In the genomic region with DNA sequence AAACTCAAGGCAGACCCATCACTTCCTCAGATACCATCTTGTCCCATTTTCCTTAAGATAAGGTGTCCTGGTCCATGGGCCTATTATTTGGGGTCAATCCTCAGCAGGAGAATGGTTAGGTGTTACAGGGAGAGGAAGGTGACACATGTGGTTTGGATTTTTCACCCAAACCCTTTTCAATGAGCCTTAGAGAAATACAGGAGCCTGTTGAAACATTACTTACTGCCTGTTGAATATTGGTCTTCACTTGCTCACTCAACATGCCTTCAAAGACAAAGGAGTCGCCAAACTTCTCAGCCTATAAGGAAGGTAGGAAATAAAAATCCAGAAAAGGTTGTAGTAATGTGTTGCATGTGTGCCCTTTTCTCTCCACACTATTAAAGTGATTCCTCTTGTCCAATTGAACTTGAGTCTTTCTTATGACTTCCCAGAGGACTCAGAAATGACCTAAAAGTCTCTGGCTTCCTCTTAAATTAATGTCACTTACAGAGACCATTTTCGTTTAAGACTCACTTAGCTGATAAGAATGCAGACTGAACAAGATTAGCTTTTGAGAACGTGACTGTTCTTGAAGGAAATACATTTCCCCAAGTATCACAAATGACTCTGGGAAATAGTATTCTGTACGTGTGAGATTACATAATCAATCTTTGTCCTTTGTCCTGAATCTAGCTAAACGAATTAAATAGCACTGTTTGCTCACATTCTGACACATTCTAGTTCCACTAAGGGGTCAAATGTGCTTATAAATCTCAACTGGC, we compare ENCODE assay signal across 18 cellular contexts. TPM values are rescaled to one million over a fixed set of nuclear protein-coding genes. Genes with fewer than 3 reads are reported as not detected.
DNase-seq lines count a peak whose midpoint lies in the region; ATAC-seq, FAIRE-seq and TF ChIP-seq lines count a peak whose summit lies in the region.
"Had no signal": no experiment of that assay in that cellular context is flagged by ENCODE, and none has a peak within 500 bp of the region (broad histone marks: within the 10 kb centered on the region; RNA-seq: fewer than 3 reads in every experiment).

No MANE protein-coding gene starts in this region.

- TF ChIP-seq POLR2A in erythroblast (IDR thresholded peaks at IDR 0.05; ENCODE audit: low read length) (no peak), stomach (IDR thresholded peaks at IDR 0.05) (no peak)

- DNase-seq in D721Med (ENCODE audit: insufficient read length, low spot score) (no peak), T-helper 17 cell (no peak), erythroblast (lab: John Stamatoyannopoulos, UW) (peak; percentile 10 to 42), stomach (no peak), SKM-1 (lab: John Stamatoyannopoulos, UW; ENCODE audit: unreplicated experiment) (no peak), GOT3 (lab: John Stamatoyannopoulos, UW) (no peak)
- DNase-seq: C1 segment of cervical spinal cord; Calu3; CD4-positive, alpha-beta T cell; DMS153; DMS79 treated with DMSO at 0.1 percent for 48 hours; EL; HCEC 1CT had no signal

- ATAC-seq in T-helper 17 cell (no peak), GM19452 (IDR thresholded peaks at IDR 0.05; ENCODE audit: unreplicated experiment) (no peak)

- peaks cover 19% of the 10 kb centered on the region for H3K36me3 Mint-ChIP-seq in T-helper 17 cell (ENCODE audit: low read depth)

- H3K27ac Mint-ChIP-seq in T-helper 17 cell, result peak overlapping the region; percentile 43
- H3K27ac Mint-ChIP-seq: B cell; CD4-positive, alpha-beta T cell had no signal

- WGBS in stomach, 5 donors, result 27 to 57% (median 42%) methylated on average over 5 of the region's 5 CpGs

- H3K27me3 Mint-ChIP-seq in T-helper 17 cell, result no peaks in the 10 kb centered on the region
- H3K27me3 Mint-ChIP-seq: B cell; CD4-positive, alpha-beta T cell had no signal

- H3K9me3 ChIP-seq in T-helper 17 cell (ENCODE audit: control insufficient read depth, low read length, poor library complexity, severe bottlenecking) (no peaks in the 10 kb centered on the region), stomach (no peaks in the 10 kb centered on the region)

- TF ChIP-seq CTCF in D721Med (IDR thresholded peaks at IDR 0.05; ENCODE audit: insufficient read depth, missing control alignments), result no peak
- TF ChIP-seq CTCF in stomach (IDR thresholded peaks at IDR 0.05), result no peak

- intact Hi-C loops in stomach (cut with DNase I; ENCODE audit: low total_unique reads), result no loop called here

- TF ChIP-seq EP300 in stomach (IDR thresholded peaks at IDR 0.05), result no peak

- peak overlapping the region; percentile 16 to 79 (median 64) for H3K27ac ChIP-seq in stomach
- H3K27ac ChIP-seq: HL-60 had no signal

- H3K4me1 Mint-ChIP-seq in T-helper 17 cell, result peaks cover 9% of the 10 kb centered on the region
- H3K4me1 Mint-ChIP-seq: B cell had no signal

- no peaks in the 10 kb centered on the region for H3K27me3 ChIP-seq in stomach

- peaks cover 0 to 60% (median 51%) of the 10 kb centered on the region in 4 donors for H3K36me3 ChIP-seq in stomach

- no peak overlapping the region for H3K4me3 ChIP-seq in stomach

- peaks cover 0 to 18% (median 7%) of the 10 kb centered on the region in 4 donors for H3K4me1 ChIP-seq in stomach

- H3K4me3 Mint-ChIP-seq in T-helper 17 cell, result no peak overlapping the region
- H3K4me3 Mint-ChIP-seq: B cell; CD4-positive, alpha-beta T cell had no signal

- peak; percentile 53 for FAIRE-seq in D721Med (lab: Jason Lieb, UNC)
- FAIRE-seq: G401.6, GM12892 had no signal

RNA-seq across cellular contexts. Expression of gene SUMF1, which starts 17.8 kb away (rescaled TPM):
- 10 to 100 TPM; 13.1 to 15.3 TPM for total RNA-seq in T-helper 17 cell
- total RNA-seq in stomach, result 100 to 1,000 TPM in 3 of 5 donors, 10 to 100 TPM in 1, 1 to 10 TPM in 1; 9.8 to 170 (median 106) TPM
- 10 to 100 TPM in 2 of 3 donors, 1 to 10 TPM in 1; 5.3 to 14.4 (median 12.2) TPM for polyA plus RNA-seq in stomach

RNA-seq across cellular contexts. Expression of gene ITPR1, which starts 43.9 kb away (rescaled TPM):
- total RNA-seq in T-helper 17 cell (100 to 1,000 TPM in 1 of 2 donors, 10 to 100 TPM in 1; 92.0 to 102 TPM), stomach (100 to 1,000 TPM in 2 of 5 donors, 10 to 100 TPM in 3; 23.2 to 192 (median 50.3) TPM)
- 10 to 100 TPM in 2 of 3 donors, 1 to 10 TPM in 1; 6.6 to 13.2 (median 11.8) TPM for polyA plus RNA-seq in stomach

Comparison
In these comparisons a context has a peak if more than half of its experiments do, and no peak if none do; other contexts are left out.
1. DNase-seq: peak in erythroblast (2 of 2); none in D721Med (single experiment), T-helper 17 cell (0 of 3), stomach (single experiment), SKM-1 (single experiment) and GOT3 (single experiment).